Comparison of ENCODE assay signal across 8 cellular contexts in the genomic region with DNA sequence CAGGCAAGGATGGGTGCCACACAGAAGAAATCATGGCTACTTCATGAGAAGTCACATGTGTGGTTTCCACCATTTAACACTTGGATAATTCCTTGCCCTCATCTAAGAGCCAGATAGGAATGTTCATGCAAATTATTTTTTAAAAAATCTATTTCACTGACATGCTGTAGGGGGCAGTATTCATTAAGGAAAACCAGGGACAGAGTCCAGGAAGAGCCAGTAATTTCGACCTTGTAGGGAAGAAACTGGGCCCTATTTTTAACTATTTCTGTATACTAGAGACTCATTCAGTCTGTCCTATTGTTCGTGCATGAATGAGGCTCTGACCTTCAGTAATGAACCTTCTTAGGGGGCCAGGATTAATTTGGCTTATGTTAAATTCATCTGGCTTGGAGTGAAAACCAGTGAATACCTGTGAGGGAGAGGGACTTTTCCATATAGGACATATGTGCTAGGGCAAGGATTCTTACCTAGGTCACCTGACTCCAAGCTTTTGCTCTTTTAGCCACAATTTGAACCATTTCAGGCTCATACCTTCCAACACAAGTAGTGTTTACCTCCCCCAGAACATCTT.
DNase-seq lines count a peak whose midpoint lies in the region; ATAC-seq and TF ChIP-seq lines count a peak whose summit lies in the region.

No MANE protein-coding gene starts in this region.

- no peaks in the 10 kb centered on the region for H3K9me3 ChIP-seq in gastrocnemius medialis

- TF ChIP-seq POLR2A in gastrocnemius medialis (IDR thresholded peaks at IDR 0.05), result no peak

- ATAC-seq in gastrocnemius medialis (no peak), GM18868 (IDR thresholded peaks at IDR 0.05; ENCODE audit: unreplicated experiment) (no peak)

- DNase-seq in SHP77 treated with DMSO at 0.1 percent for 48 hours (lab: John Stamatoyannopoulos, UW) (peak; percentile 16), germinal center (ENCODE audit: low spot score) (peak; percentile 11), gastrocnemius medialis (no peak), NOMO-1 (lab: John Stamatoyannopoulos, UW; ENCODE audit: unreplicated experiment in 2 of 2) (no peak)
- DNase-seq in stimulated activated naive CD4-positive, alpha-beta T cell (lab: John Stamatoyannopoulos, UW), result no peak

- intact Hi-C loops in gastrocnemius medialis (cut with DNase I; ENCODE audit: low total_unique reads), result no loop called here

- no peaks in the 10 kb centered on the region for H3K4me1 ChIP-seq in gastrocnemius medialis

- peak; percentile 73 for TF ChIP-seq RAD21 in Ishikawa (IDR thresholded peaks at IDR 0.05; ENCODE audit: low read depth)

- H3K4me3 ChIP-seq in gastrocnemius medialis, result no peak overlapping the region

- in situ Hi-C loops in gastrocnemius medialis (cut with MboI; ENCODE audit: low sequenced_read_pairs in 4 of 4), result loop anchor here in 2 of 4 donors (25.0 kb wide), 2 partner anchors 168 to 593 kb away; no protein-coding TSS in a partner anchor

- no peak for TF ChIP-seq EP300 in Ishikawa (IDR thresholded peaks at IDR 0.05; ENCODE audit: borderline replicate concordance)

- TF ChIP-seq CTCF in C4-2B (conservative IDR thresholded peaks at IDR 0.05) (peak; percentile 79), gastrocnemius medialis (IDR thresholded peaks at IDR 0.05 in 4 of 5, conservative IDR thresholded peaks at IDR 0.05 in 1 of 5) (peak in 3 of 5 experiments; percentile 30 to 53 (median 31))

- no peaks in the 10 kb centered on the region for H3K36me3 ChIP-seq in gastrocnemius medialis

- no peaks in the 10 kb centered on the region for H3K27me3 ChIP-seq in gastrocnemius medialis

- no peak overlapping the region for H3K27ac ChIP-seq in C4-2B
- no peak overlapping the region for H3K27ac ChIP-seq in gastrocnemius medialis

TF ChIP-seq in Ishikawa, 13 proteins besides CTCF, POLR2A, EP300 and RAD21:
- TF ChIP-seq TAF1 (IDR thresholded peaks at IDR 0.05; ENCODE audit: low read depth) (no peak), TEAD4 (IDR thresholded peaks at IDR 0.05) (no peak), YY1 (IDR thresholded peaks at IDR 0.05; ENCODE audit: low read depth) (no peak), ZBTB7A (IDR thresholded peaks at IDR 0.05; ENCODE audit: low read depth) (no peak), USF1 (IDR thresholded peaks at IDR 0.05) (no peak), MAX (IDR thresholded peaks at IDR 0.05) (no peak), NFIC (IDR thresholded peaks at IDR 0.05) (no peak), EGR1 (IDR thresholded peaks at IDR 0.05) (no peak), CEBPB (IDR thresholded peaks at IDR 0.05) (no peak), FOXM1 (IDR thresholded peaks at IDR 0.05; ENCODE audit: borderline replicate concordance, low read depth) (no peak)

Comparison
In these comparisons a context has a peak if more than half of its experiments do, and no peak if none do; other contexts are left out.
1. DNase-seq: peak in SHP77 treated with DMSO at 0.1 percent for 48 hours (single experiment) and germinal center (single experiment); none in gastrocnemius medialis (0 of 2), stimulated activated naive CD4-positive, alpha-beta T cell (0 of 6) and NOMO-1 (0 of 2).